ENCODE assay signal across 1 cellular context in the genomic region with DNA sequence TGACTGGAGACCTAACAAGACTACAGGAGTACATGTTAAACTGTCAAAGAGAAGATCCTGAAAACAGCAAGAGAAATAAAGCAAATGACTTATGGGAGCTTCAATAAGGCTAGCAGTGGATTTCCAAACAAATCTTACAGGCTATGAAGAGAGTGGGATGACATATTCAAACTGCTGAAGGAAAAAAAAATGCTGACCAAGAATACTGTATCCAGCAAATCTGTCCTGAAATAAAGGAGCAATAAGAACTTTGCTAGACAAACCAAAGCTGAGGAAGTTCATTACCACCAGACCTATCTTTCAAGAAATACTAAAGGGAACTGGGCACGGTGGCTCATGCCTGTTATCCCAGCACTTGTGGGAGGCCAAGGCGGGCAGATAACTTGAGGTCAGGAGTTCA.
TF ChIP-seq lines count a peak whose summit lies in the region.

No MANE protein-coding gene starts in this region.

TF ChIP-seq in HepG2, 621 proteins besides CTCF, POLR2A, EP300 and RAD21:
- TF ChIP-seq MAFK (conservative IDR thresholded peaks at IDR 0.05 in 1 of 2, IDR thresholded peaks at IDR 0.05 in 1 of 2; ENCODE audit: low read length in 2 of 2) (peak in 1 of 2 experiments; percentile 53; a peak in 1 of 4 replicates), SAP130 (CRISPR knock-in tag; IDR thresholded peaks at IDR 0.05; ENCODE audit: low read depth) (no peak), CENPX (CRISPR knock-in tag; IDR thresholded peaks at IDR 0.05) (no peak), EZH2 (conservative IDR thresholded peaks at IDR 0.05; ENCODE audit: low read depth, low read length) (no peak), AGO1 (IDR thresholded peaks at IDR 0.05; ENCODE audit: low read depth, low read length, poor library complexity, severe bottlenecking) (no peak), ZNF136 (CRISPR knock-in tag; IDR thresholded peaks at IDR 0.05; ENCODE audit: low read depth) (0 out of 2 replicates have a peak, but pooled peaks have one; percentile 70), PCBP2 (optimal IDR thresholded peaks at IDR 0.05; ENCODE audit: low read depth, low read length, poor library complexity, severe bottlenecking) (peak; percentile 9), NFRKB (IDR thresholded peaks at IDR 0.05) (no peak), ZNF652 (CRISPR knock-in tag; IDR thresholded peaks at IDR 0.05; ENCODE audit: borderline replicate concordance, low read depth) (no peak), SP5 (CRISPR knock-in tag; IDR thresholded peaks at IDR 0.05; ENCODE audit: borderline replicate concordance, low read depth) (no peak), ZNF234 (CRISPR knock-in tag; conservative IDR thresholded peaks at IDR 0.05) (no peak), MAFF (IDR thresholded peaks at IDR 0.05; ENCODE audit: low read depth, low read length) (peak; percentile 17; the same call in 1 of the 2 replicates), ZNF782 (CRISPR knock-in tag; IDR thresholded peaks at IDR 0.05; ENCODE audit: borderline replicate concordance) (no peak)
- TF ChIP-seq, protein P1, sequence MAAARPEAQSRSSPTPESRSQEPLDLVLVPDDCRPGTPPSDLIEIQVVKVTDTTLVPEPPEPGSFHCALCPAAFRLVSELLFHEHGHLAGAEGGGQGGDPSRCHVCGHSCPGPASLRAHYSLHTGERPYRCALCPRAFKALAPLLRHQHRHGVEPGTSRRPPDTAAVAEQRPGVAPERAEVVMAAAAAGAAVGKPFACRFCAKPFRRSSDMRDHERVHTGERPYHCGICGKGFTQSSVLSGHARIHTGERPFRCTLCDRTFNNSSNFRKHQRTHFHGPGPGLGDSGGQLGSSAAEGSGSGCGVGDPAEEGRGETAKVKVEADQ (CRISPR knock-in tag; IDR thresholded peaks at IDR 0.05; ENCODE audit: borderline replicate concordance), result no peak
- TF ChIP-seq, protein P2, sequence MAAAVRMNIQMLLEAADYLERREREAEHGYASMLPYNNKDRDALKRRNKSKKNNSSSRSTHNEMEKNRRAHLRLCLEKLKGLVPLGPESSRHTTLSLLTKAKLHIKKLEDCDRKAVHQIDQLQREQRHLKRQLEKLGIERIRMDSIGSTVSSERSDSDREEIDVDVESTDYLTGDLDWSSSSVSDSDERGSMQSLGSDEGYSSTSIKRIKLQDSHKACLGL (CRISPR knock-in tag; IDR thresholded peaks at IDR 0.05), result no peak
